In the genomic region with DNA sequence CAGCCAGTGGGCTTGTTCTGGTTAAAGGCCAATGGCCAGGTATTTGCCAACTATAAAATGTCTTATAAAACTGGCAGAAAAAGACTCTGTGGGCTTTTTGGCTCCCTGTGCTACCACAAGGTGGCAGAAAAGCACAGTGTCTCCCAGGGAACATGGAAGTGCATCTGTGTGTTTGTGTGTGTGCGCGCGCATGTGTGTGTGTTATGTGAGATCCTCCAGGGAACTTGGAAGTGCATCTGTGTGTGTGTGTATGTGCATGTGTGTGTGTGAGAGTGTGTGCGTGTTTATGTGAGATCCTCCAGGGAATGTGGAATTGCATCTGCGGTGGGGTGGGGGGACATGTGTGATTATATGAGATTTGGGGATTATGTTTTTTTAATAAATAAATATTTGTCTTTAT, we compare ENCODE assay signal across 9 cellular contexts. TPM values are rescaled to one million over a fixed set of nuclear protein-coding genes. Genes with fewer than 3 reads are reported as not detected.
DNase-seq lines count a peak whose midpoint lies in the region; ATAC-seq and TF ChIP-seq lines count a peak whose summit lies in the region.
"Had no signal": no experiment of that assay in that cellular context is flagged by ENCODE, and none has a peak within 500 bp of the region (broad histone marks: within the 10 kb centered on the region; RNA-seq: fewer than 3 reads in every experiment).

No MANE protein-coding gene starts in this region.

- H3K79me1 ChIP-seq in trophoblast cell (ENCODE audit: low read length), result no peaks in the 10 kb centered on the region

- H3K27ac Mint-ChIP-seq in activated CD4-positive, alpha-beta T cell treated with anti-CD3 and anti-CD28 coated beads, Interleukin-2, amount 10 ng/mL, durations not matched to agents 24 days and 14 days, result no peak overlapping the region

- no peak overlapping the region for H3K9ac ChIP-seq in trophoblast cell (ENCODE audit: low read length)

- no peak overlapping the region for H4K91ac ChIP-seq in trophoblast cell (ENCODE audit: low read depth, low read length)

- no peak overlapping the region for H3K27ac ChIP-seq in cardiac muscle cell
- no peak overlapping the region for H3K27ac ChIP-seq in trophoblast cell (ENCODE audit: low read depth, low read length)
- H3K27ac ChIP-seq: epithelial cell of prostate had no signal

- peak; percentile 73 for TF ChIP-seq CTCF in cardiac muscle cell (IDR thresholded peaks at IDR 0.05; ENCODE audit: low read depth, low read length)

- H3K27me3 Mint-ChIP-seq in activated CD4-positive, alpha-beta T cell treated with anti-CD3 and anti-CD28 coated beads, Interleukin-2, amount 10 ng/mL, durations not matched to agents 24 days and 14 days, result peaks cover 8% of the 10 kb centered on the region

- H3K9me3 Mint-ChIP-seq in activated CD4-positive, alpha-beta T cell treated with anti-CD3 and anti-CD28 coated beads, Interleukin-2, amount 10 ng/mL, durations not matched to agents 24 days and 14 days, result no peaks in the 10 kb centered on the region

- H3K4me3 ChIP-seq in cardiac muscle cell (no peak overlapping the region), trophoblast cell (ENCODE audit: low read depth, low read length) (no peak overlapping the region)

- no peak overlapping the region for H4K12ac ChIP-seq in trophoblast cell (ENCODE audit: low read depth, low read length)

- intact Hi-C loops in Right ventricle myocardium inferior (cut with DNase I), result no loop called here
- intact Hi-C loops in activated CD4-positive, alpha-beta T cell treated with anti-CD3 and anti-CD28 coated beads, Interleukin-2, amount 10 ng/mL, durations not matched to agents 24 days and 14 days (cut with micrococcal nuclease), result loop anchor here (1.0 kb wide), 1 partner anchor 469 kb away; no protein-coding TSS in a partner anchor

- ATAC-seq in Right ventricle myocardium inferior (no peak), GM18511 (IDR thresholded peaks at IDR 0.05; ENCODE audit: unreplicated experiment) (no peak), GM19452 (IDR thresholded peaks at IDR 0.05; ENCODE audit: unreplicated experiment) (no peak)

- no peaks in the 10 kb centered on the region for H3K36me3 ChIP-seq in cardiac muscle cell
- no peaks in the 10 kb centered on the region for H3K36me3 ChIP-seq in trophoblast cell (ENCODE audit: control insufficient read depth in 1 of 2, insufficient read depth in 2 of 2, low read length in 2 of 2)

- WGBS in trophoblast cell (ENCODE audit: extremely low coverage, insufficient coverage, insufficient read length), result no CpG with 5 or more reads among the region's 5 CpGs

- H3K4me2 ChIP-seq in trophoblast cell (ENCODE audit: low read length), result no peak overlapping the region

- H3K18ac ChIP-seq in trophoblast cell (ENCODE audit: low read length), result no peak overlapping the region

- DNase-seq in cardiac muscle cell (ENCODE audit: low read depth in 1 of 2, low spot score in 1 of 2) (peak; percentile 73 to 81), Right ventricle myocardium inferior (ENCODE audit: missing footprints) (no peak), NCI-H2081 treated with DMSO at 0.1 percent for 48 hours (lab: John Stamatoyannopoulos, UW) (peak; percentile 17), fibroblast of peridontal ligament (ENCODE audit: extremely low read depth) (peak; percentile 76), trophoblast cell (peak; percentile 76 to 89)
- peak; percentile 86 for DNase-seq in activated CD4-positive, alpha-beta T cell treated with anti-CD3 and anti-CD28 coated beads, Interleukin-2, amount 10 ng/mL, durations not matched to agents 24 days and 14 days

- H3K4me1 ChIP-seq in cardiac muscle cell (ENCODE audit: low read depth) (no peaks in the 10 kb centered on the region), trophoblast cell (ENCODE audit: control insufficient read depth in 1 of 2, insufficient read depth in 2 of 2, low read length in 2 of 2) (no peaks in the 10 kb centered on the region)

- H3K27me3 ChIP-seq in cardiac muscle cell (no peaks in the 10 kb centered on the region), trophoblast cell (ENCODE audit: insufficient read depth, low read length) (no peaks in the 10 kb centered on the region)

- H3K4me3 Mint-ChIP-seq in activated CD4-positive, alpha-beta T cell treated with anti-CD3 and anti-CD28 coated beads, Interleukin-2, amount 10 ng/mL, durations not matched to agents 24 days and 14 days, result no peak overlapping the region

- H2AFZ ChIP-seq in trophoblast cell (ENCODE audit: insufficient read depth, low read length, poor library complexity), result no peak overlapping the region

- peaks cover 2% of the 10 kb centered on the region for H3K4me1 Mint-ChIP-seq in activated CD4-positive, alpha-beta T cell treated with anti-CD3 and anti-CD28 coated beads, Interleukin-2, amount 10 ng/mL, durations not matched to agents 24 days and 14 days

- H3K14ac ChIP-seq in trophoblast cell (ENCODE audit: low read length), result no peak overlapping the region

- no peak overlapping the region for H2BK5ac ChIP-seq in trophoblast cell (ENCODE audit: low read depth, low read length, poor library complexity)

- H3K9me3 ChIP-seq in cardiac muscle cell (ENCODE audit: low read depth), result no peaks in the 10 kb centered on the region
- H3K9me3 ChIP-seq in trophoblast cell (ENCODE audit: insufficient read depth, low read depth, low read length), result no peaks in the 10 kb centered on the region

- H3K79me2 ChIP-seq in trophoblast cell (ENCODE audit: control insufficient read depth, insufficient read depth, low read length, poor library complexity), result no peaks in the 10 kb centered on the region

- no peak overlapping the region for H2BK12ac ChIP-seq in trophoblast cell (ENCODE audit: low read length)

- H3K23ac ChIP-seq in trophoblast cell (ENCODE audit: low read length), result no peak overlapping the region

- H2BK120ac ChIP-seq in trophoblast cell (ENCODE audit: insufficient read depth, low read length, poor library complexity), result no peak overlapping the region

- no peak overlapping the region for H3K4ac ChIP-seq in trophoblast cell (ENCODE audit: low read depth, low read length)

- no peak overlapping the region for H4K8ac ChIP-seq in trophoblast cell (ENCODE audit: low read depth, low read length)

- no peak overlapping the region for H2AK5ac ChIP-seq in trophoblast cell (ENCODE audit: low read length)

- H3K36me3 Mint-ChIP-seq in activated CD4-positive, alpha-beta T cell treated with anti-CD3 and anti-CD28 coated beads, Interleukin-2, amount 10 ng/mL, durations not matched to agents 24 days and 14 days (ENCODE audit: low read depth), result no peaks in the 10 kb centered on the region

RNA-seq across cellular contexts. Expression of gene ABI1, which starts 30.2 kb away (rescaled TPM):
- total RNA-seq in cardiac muscle cell (38.0 and 38.7 TPM in 2 replicates), Right ventricle myocardium inferior (28.0 TPM)
- 36.8 and 56.4 TPM in 2 replicates for polyA plus RNA-seq in cardiac muscle cell
- 54.5 and 55.7 TPM in 2 replicates for total RNA-seq in activated CD4-positive, alpha-beta T cell treated with anti-CD3 and anti-CD28 coated beads, Interleukin-2, amount 10 ng/mL, durations not matched to agents 24 days and 14 days
- 59.4 and 60.1 TPM in 2 replicates for polyA plus RNA-seq in trophoblast cell (2013)
